In the genomic region with DNA sequence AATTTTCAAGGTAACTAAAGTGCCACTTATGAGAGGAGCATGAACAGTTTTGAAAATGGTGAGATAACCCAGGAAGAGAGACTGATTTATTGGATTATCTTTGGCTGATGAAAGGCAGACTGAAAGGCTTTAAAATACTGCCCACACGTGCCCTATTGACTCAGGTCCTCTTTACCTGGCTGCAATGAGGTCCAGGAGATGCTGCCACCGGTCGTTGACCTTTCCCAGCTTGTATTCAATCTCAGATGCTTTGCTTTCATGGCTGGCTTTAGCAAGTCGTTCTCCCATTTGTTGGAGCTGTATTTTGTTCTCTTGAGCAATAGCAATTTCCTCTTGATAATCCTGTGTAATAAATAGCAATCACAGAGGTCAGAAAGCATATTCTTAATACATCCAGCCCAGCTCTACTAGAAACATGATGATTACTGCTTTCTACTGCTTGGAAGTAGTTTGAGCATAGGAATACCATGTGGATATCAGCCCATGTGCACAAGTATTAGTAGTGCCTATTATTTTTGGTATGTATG, we compare ENCODE assay signal across 24 cellular contexts.
DNase-seq lines count a peak whose midpoint lies in the region; FAIRE-seq lines count a peak whose summit lies in the region.
"Had no signal": no experiment of that assay in that cellular context is flagged by ENCODE, and none has a peak within 500 bp of the region (broad histone marks: within the 10 kb centered on the region; RNA-seq: fewer than 3 reads in every experiment).

No MANE protein-coding gene starts in this region.

- H3K27ac Mint-ChIP-seq in activated naive CD8-positive, alpha-beta T cell = peak overlapping the region; percentile 35
- H3K27ac Mint-ChIP-seq in activated naive CD8-positive, alpha-beta T cell treated with anti-CD3 and anti-CD28 coated beads for 36 hours = no peak overlapping the region

- H3K23ac ChIP-seq in mesendoderm (ENCODE audit: low read length) = no peak overlapping the region

- H3K4me3 Mint-ChIP-seq in activated naive CD8-positive, alpha-beta T cell = no peak overlapping the region
- H3K4me3 Mint-ChIP-seq in activated naive CD8-positive, alpha-beta T cell treated with anti-CD3 and anti-CD28 coated beads for 36 hours = no peak overlapping the region

- 13 to 65% (median 52%) methylated on average over 4 of the region's 4 CpGs for WGBS in small intestine, 3 donors
- WGBS in mesendoderm (ENCODE audit: extremely low coverage, insufficient coverage, low lambda C conversion rate) = no CpG with 5 or more reads among the region's 4 CpGs

- peaks cover 18% of the 10 kb centered on the region for H3K36me3 Mint-ChIP-seq in activated naive CD8-positive, alpha-beta T cell
- H3K36me3 Mint-ChIP-seq in activated naive CD8-positive, alpha-beta T cell treated with anti-CD3 and anti-CD28 coated beads for 36 hours = peaks cover 43% of the 10 kb centered on the region

- H2AK5ac ChIP-seq in mesendoderm (ENCODE audit: low read length) = no peak overlapping the region

- no peak overlapping the region for H3K56ac ChIP-seq in mesendoderm (ENCODE audit: low read length)

- no peak overlapping the region for H3K4ac ChIP-seq in mesendoderm (ENCODE audit: low read depth, low read length)

- H3K27ac ChIP-seq in small intestine (ENCODE audit: low read depth in 1 of 2, low read length in 1 of 2) (no peak overlapping the region), mesendoderm (ENCODE audit: low read depth, low read length) (no peak overlapping the region)
- H3K27ac ChIP-seq: C4-2B, KMS-11 had no signal

- H3K9me3 Mint-ChIP-seq in activated naive CD8-positive, alpha-beta T cell (ENCODE audit: low read depth) = peaks cover 2% of the 10 kb centered on the region
- H3K9me3 Mint-ChIP-seq in activated naive CD8-positive, alpha-beta T cell treated with anti-CD3 and anti-CD28 coated beads for 36 hours = peaks cover 5% of the 10 kb centered on the region

- no peaks in the 10 kb centered on the region for H3K79me1 ChIP-seq in mesendoderm (ENCODE audit: low read length)

- no peaks in the 10 kb centered on the region for H3K9me3 ChIP-seq in small intestine (ENCODE audit: control insufficient read depth, low read depth)
- H3K9me3 ChIP-seq: SK-N-SH had no signal

- no peak overlapping the region for H4K5ac ChIP-seq in mesendoderm (ENCODE audit: low read length)

- peaks cover 37% of the 10 kb centered on the region for H3K4me1 Mint-ChIP-seq in activated naive CD8-positive, alpha-beta T cell (ENCODE audit: low read depth)
- peaks cover 20% of the 10 kb centered on the region for H3K4me1 Mint-ChIP-seq in activated naive CD8-positive, alpha-beta T cell treated with anti-CD3 and anti-CD28 coated beads for 36 hours

- no peak overlapping the region for H3K18ac ChIP-seq in mesendoderm (ENCODE audit: low read length)

- H3K4me2 ChIP-seq in mesendoderm (ENCODE audit: low read length) = no peak overlapping the region
- H3K4me2 ChIP-seq: KMS-11, SK-N-SH had no signal

- H3K36me3 ChIP-seq in small intestine (ENCODE audit: control insufficient read depth in 2 of 2, insufficient read depth in 2 of 2, low read length in 2 of 2) (no peaks in the 10 kb centered on the region), mesendoderm (ENCODE audit: control insufficient read depth, insufficient read depth, low read length) (no peaks in the 10 kb centered on the region)

- H3K9ac ChIP-seq in mesendoderm (ENCODE audit: low read length) = no peak overlapping the region
- H3K9ac ChIP-seq: KMS-11, SK-N-SH had no signal

- H3K27me3 ChIP-seq in small intestine (ENCODE audit: control insufficient read depth in 2 of 2, insufficient read depth in 2 of 2, low read length in 2 of 2) (no peaks in the 10 kb centered on the region), mesendoderm (ENCODE audit: insufficient read depth, low read length, poor library complexity) (no peaks in the 10 kb centered on the region)

- no peaks in the 10 kb centered on the region for H3K4me1 ChIP-seq in small intestine (ENCODE audit: control insufficient read depth in 2 of 2, insufficient read depth in 1 of 2, low read depth in 1 of 2, low read length in 1 of 2)
- peaks cover 2% of the 10 kb centered on the region for H3K4me1 ChIP-seq in mesendoderm (ENCODE audit: control insufficient read depth, low read depth, low read length)

- no peak overlapping the region for H2BK15ac ChIP-seq in mesendoderm (replicated peaks; ENCODE audit: low read depth)

- no peaks in the 10 kb centered on the region for H3K27me3 Mint-ChIP-seq in activated naive CD8-positive, alpha-beta T cell
- H3K27me3 Mint-ChIP-seq in activated naive CD8-positive, alpha-beta T cell treated with anti-CD3 and anti-CD28 coated beads for 36 hours = no peaks in the 10 kb centered on the region

- H3K4me3 ChIP-seq in small intestine (ENCODE audit: low read depth in 1 of 2, low read length in 2 of 2) (no peak overlapping the region), mesendoderm (ENCODE audit: low read length) (no peak overlapping the region)

- H2BK120ac ChIP-seq in mesendoderm (ENCODE audit: low read depth, low read length) = no peak overlapping the region

- H4K8ac ChIP-seq in mesendoderm (ENCODE audit: low read depth, low read length) = no peak overlapping the region

- no peak overlapping the region for H2BK5ac ChIP-seq in mesendoderm (ENCODE audit: low read length)

- FAIRE-seq in small intestine (lab: Jason Lieb, UNC) = no peak
- FAIRE-seq: H54 had no signal

- H3K79me2 ChIP-seq in mesendoderm (ENCODE audit: control insufficient read depth, insufficient read depth, low read length) = no peaks in the 10 kb centered on the region

- no peak for DNase-seq in activated naive CD8-positive, alpha-beta T cell treated with anti-CD3 and anti-CD28 coated beads for 36 hours
- DNase-seq in amniotic epithelial cell (ENCODE audit: low read depth) (peak; percentile 55), iris pigment epithelial cell (ENCODE audit: low read depth) (peak; percentile 61), small intestine (peak; percentile 19), mesendoderm (no peak), NCI-H2107 (lab: John Stamatoyannopoulos, UW) (no peak)
- DNase-seq in activated T-cell treated with anti-CD3 and anti-CD28 coated beads, Interleukin-2, amount 50 U/mL, for 1 hour = no peak
- DNase-seq: AML-193, COR-L47, DMS 273 treated with DMSO at 0.1 percent for 48 hours, DND-41, MV-4-11, NCI-H1930, NCI-H2171 treated with DMSO at 0.1 percent for 48 hours, NCI-H510A, NCI-H748 treated with DMSO at 0.1 percent for 48 hours, PC-3, RPMI8226, SHP77 treated with DMSO at 0.1 percent for 48 hours, SK-N-SH had no signal

Comparison
In these comparisons a context has a peak if more than half of its experiments do, and no peak if none do; other contexts are left out.
1. DNase-seq: peak in amniotic epithelial cell (single experiment), iris pigment epithelial cell (single experiment) and small intestine (single experiment); none in activated naive CD8-positive, alpha-beta T cell treated with anti-CD3 and anti-CD28 coated beads for 36 hours (single experiment), mesendoderm (single experiment), activated T-cell treated with anti-CD3 and anti-CD28 coated beads, Interleukin-2, amount 50 U/mL, for 1 hour (single experiment) and NCI-H2107 (single experiment).